In the genomic region with DNA sequence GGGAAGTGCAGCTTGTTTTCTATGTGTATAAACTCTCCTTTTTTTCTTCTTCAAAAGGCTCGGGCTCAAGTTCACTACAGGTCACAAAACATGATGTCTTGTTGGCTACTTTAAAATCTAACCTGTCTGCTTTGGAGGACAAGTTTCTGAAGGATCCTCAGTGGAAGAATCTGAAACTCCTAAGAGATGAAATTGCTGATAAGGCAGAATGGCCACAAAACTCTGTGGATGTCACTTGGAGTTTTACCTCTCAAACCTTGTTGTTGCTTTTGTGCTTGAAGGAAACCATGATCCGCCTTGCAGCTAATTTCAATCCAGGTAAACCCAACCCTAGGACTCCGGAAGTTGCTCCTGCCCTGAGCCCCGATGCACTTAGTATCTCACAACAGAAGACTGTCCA, we compare ENCODE assay signal across 9 cellular contexts.
"Had no signal": no experiment of that assay in that cellular context is flagged by ENCODE, and none has a peak within 500 bp of the region (broad histone marks: within the 10 kb centered on the region; RNA-seq: fewer than 3 reads in every experiment).

No MANE protein-coding gene starts in this region.

- H3K27ac ChIP-seq: GM23248, KMS-11 had no signal

- H3K4me2 ChIP-seq: KMS-11 had no signal

- H3K4me3 Mint-ChIP-seq: H9 had no signal

- FAIRE-seq: H54, HTR-8/SVneo had no signal

- DNase-seq: GM23248, GOT3, H9, HCEC 1CT, Karpas-422, KBM-7 had no signal

- H2AFZ ChIP-seq: GM23248 had no signal

- H3K9ac ChIP-seq: GM23248, KMS-11 had no signal

- H3K4me3 ChIP-seq: GM23248 had no signal
